1 cellular context compared by ENCODE assay signal in the genomic region with DNA sequence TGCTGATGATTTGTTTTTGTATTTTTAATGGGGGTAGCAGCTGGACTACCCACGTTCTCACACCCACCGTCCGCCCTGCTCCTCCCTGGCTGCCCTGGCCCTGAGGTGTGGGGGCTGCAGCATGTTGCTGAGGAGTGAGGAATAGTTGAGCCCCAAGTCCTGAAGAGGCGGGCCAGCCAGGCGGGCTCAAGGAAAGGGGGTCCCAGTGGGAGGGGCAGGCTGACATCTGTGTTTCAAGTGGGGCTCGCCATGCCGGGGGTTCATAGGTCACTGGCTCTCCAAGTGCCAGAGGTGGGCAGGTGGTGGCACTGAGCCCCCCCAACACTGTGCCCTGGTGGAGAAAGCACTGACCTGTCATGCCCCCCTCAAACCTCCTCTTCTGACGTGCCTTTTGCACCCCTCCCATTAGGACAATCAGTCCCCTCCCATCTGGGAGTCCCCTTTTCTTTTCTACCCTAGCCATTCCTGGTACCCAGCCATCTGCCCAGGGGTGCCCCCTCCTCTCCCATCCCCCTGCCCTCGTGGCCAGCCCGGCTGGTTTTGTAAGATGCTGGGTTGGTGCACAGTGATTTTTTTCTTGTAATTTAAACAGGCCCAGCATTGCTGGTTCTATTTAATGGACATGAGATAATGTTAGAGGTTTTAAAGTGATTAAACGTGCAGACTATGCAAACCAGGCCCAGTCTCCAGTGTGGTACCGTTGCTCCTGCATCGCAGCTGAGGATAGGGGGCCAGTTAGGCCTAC.
TF ChIP-seq lines count a peak whose summit lies in the region.

No MANE protein-coding gene starts in this region.

TF ChIP-seq in GM12878, 131 proteins besides CTCF, POLR2A, EP300 and RAD21:
- TF ChIP-seq, protein P1, sequence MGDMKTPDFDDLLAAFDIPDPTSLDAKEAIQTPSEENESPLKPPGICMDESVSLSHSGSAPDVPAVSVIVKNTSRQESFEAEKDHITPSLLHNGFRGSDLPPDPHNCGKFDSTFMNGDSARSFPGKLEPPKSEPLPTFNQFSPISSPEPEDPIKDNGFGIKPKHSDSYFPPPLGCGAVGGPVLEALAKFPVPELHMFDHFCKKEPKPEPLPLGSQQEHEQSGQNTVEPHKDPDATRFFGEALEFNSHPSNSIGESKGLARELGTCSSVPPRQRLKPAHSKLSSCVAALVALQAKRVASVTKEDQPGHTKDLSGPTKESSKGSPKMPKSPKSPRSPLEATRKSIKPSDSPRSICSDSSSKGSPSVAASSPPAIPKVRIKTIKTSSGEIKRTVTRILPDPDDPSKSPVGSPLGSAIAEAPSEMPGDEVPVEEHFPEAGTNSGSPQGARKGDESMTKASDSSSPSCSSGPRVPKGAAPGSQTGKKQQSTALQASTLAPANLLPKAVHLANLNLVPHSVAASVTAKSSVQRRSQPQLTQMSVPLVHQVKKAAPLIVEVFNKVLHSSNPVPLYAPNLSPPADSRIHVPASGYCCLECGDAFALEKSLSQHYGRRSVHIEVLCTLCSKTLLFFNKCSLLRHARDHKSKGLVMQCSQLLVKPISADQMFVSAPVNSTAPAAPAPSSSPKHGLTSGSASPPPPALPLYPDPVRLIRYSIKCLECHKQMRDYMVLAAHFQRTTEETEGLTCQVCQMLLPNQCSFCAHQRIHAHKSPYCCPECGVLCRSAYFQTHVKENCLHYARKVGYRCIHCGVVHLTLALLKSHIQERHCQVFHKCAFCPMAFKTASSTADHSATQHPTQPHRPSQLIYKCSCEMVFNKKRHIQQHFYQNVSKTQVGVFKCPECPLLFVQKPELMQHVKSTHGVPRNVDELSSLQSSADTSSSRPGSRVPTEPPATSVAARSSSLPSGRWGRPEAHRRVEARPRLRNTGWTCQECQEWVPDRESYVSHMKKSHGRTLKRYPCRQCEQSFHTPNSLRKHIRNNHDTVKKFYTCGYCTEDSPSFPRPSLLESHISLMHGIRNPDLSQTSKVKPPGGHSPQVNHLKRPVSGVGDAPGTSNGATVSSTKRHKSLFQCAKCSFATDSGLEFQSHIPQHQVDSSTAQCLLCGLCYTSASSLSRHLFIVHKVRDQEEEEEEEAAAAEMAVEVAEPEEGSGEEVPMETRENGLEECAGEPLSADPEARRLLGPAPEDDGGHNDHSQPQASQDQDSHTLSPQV (IDR thresholded peaks at IDR 0.05) = no peak
- TF ChIP-seq, protein P2, sequence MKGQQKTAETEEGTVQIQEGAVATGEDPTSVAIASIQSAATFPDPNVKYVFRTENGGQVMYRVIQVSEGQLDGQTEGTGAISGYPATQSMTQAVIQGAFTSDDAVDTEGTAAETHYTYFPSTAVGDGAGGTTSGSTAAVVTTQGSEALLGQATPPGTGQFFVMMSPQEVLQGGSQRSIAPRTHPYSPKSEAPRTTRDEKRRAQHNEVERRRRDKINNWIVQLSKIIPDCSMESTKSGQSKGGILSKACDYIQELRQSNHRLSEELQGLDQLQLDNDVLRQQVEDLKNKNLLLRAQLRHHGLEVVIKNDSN (IDR thresholded peaks at IDR 0.05; ENCODE audit: borderline replicate concordance, extremely low read length, insufficient read depth, low read depth, low read length) = no peak
- peak; percentile 23; the same call in 1 of the 2 replicates for TF ChIP-seq MTA3 (IDR thresholded peaks at IDR 0.05; ENCODE audit: borderline replicate concordance, low read length)
- TF ChIP-seq JUND (IDR thresholded peaks at IDR 0.05; ENCODE audit: low read depth, low read length) = no peak
TF ChIP-seq in GM12878: peak in this region for 1.
